In genomic region chr1:89739013-89739843, GRCh38 we compare ENCODE assay signal across 8 cellular contexts.
DNase-seq lines count a peak whose midpoint lies in the region; ATAC-seq and TF ChIP-seq lines count a peak whose summit lies in the region.

No MANE protein-coding gene starts in this region.

- no peaks in the 10 kb centered on the region for H3K27me3 Mint-ChIP-seq in dendritic cell treated with granulocyte-macrophage colony-stimulating factor and Interleukin-4, amounts not matched to agents 40 ng/mL and 50 ng/mL, for 4 days

- ATAC-seq in GM21390 (IDR thresholded peaks at IDR 0.05; ENCODE audit: unreplicated experiment) (peak; percentile 51), RWPE2 (ENCODE audit: low read depth) (peak; percentile 90), GM21737 (IDR thresholded peaks at IDR 0.05; ENCODE audit: unreplicated experiment) (no peak)

- H3K36me3 ChIP-seq in RWPE2 (ENCODE audit: low read depth) = no peaks in the 10 kb centered on the region

- no peaks in the 10 kb centered on the region for H3K4me1 ChIP-seq in RWPE2 (ENCODE audit: insufficient read depth, poor library complexity, severe bottlenecking)

- H3K4me1 Mint-ChIP-seq in dendritic cell treated with granulocyte-macrophage colony-stimulating factor and Interleukin-4, amounts not matched to agents 40 ng/mL and 50 ng/mL, for 4 days (ENCODE audit: low read depth) = peaks cover 56% of the 10 kb centered on the region

- no peaks in the 10 kb centered on the region for H3K9me3 Mint-ChIP-seq in dendritic cell treated with granulocyte-macrophage colony-stimulating factor and Interleukin-4, amounts not matched to agents 40 ng/mL and 50 ng/mL, for 4 days

- TF ChIP-seq CTCF in RWPE2 (IDR thresholded peaks at IDR 0.05; ENCODE audit: poor library complexity, severe bottlenecking) = no peak

- peak overlapping the region; percentile 32 for H3K27ac ChIP-seq in RWPE2 (ENCODE audit: poor library complexity, severe bottlenecking)

- H3K36me3 Mint-ChIP-seq in dendritic cell treated with granulocyte-macrophage colony-stimulating factor and Interleukin-4, amounts not matched to agents 40 ng/mL and 50 ng/mL, for 4 days (ENCODE audit: low read depth) = no peaks in the 10 kb centered on the region

- intact Hi-C loops in dendritic cell treated with granulocyte-macrophage colony-stimulating factor and Interleukin-4, amounts not matched to agents 40 ng/mL and 50 ng/mL, for 4 days (cut with micrococcal nuclease) = no loop called here

- DNase-seq in RWPE2 (ENCODE audit: low spot score) (no peak), GF-D8 (lab: John Stamatoyannopoulos, UW) (no peak), cerebellar cortex (ENCODE audit: low spot score) (no peak), NCI-H146 (lab: John Stamatoyannopoulos, UW) (no peak)
- peak; percentile 60 for DNase-seq in stimulated activated CD4-positive, alpha-beta T cell treated with anti-CD3 and anti-CD28 coated beads, Interleukin-4, amount 100 ng/mL, for 1 hour

- H3K4me3 Mint-ChIP-seq in dendritic cell treated with granulocyte-macrophage colony-stimulating factor and Interleukin-4, amounts not matched to agents 40 ng/mL and 50 ng/mL, for 4 days = peak overlapping the region; percentile 68

- H3K4me3 ChIP-seq in RWPE2 (ENCODE audit: severe bottlenecking) = no peak overlapping the region

- no peaks in the 10 kb centered on the region for H3K27me3 ChIP-seq in RWPE2 (ENCODE audit: insufficient read depth, poor library complexity, severe bottlenecking)

- H3K27ac Mint-ChIP-seq in dendritic cell treated with granulocyte-macrophage colony-stimulating factor and Interleukin-4, amounts not matched to agents 40 ng/mL and 50 ng/mL, for 4 days = peak overlapping the region; percentile 93

- no peaks in the 10 kb centered on the region for H3K9me3 ChIP-seq in RWPE2 (ENCODE audit: severe bottlenecking)
